1 cellular context compared by ENCODE assay signal in the genomic region with DNA sequence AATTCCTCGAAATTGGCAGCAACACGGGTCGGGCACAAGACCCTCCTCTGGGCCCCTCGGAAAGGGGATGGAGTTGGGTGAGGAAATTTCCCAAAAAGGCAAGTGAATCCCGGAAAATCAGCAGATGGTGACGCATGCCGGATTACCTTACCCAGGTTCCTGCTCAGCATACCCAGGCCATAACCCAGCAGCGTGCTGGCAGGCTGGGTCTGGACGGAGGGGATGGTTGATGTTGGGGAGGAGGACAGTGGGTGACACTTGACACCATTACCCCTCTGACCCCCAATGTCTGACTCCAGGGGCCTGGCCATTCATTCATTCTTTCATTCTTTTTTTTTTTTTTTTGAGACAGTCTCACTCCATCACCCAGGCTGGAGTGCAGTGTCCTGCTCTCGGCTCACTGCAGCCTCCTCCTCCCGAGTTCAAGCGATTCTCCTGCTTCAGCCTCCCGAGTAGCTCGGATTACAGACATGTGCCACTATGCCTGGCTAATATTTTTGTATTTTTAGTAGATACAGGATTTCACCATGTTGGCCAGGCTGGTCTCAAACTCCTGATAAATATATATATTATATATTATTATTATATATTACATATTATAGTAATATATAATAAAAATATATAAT.
TF ChIP-seq lines count a peak whose summit lies in the region.

No MANE protein-coding gene starts in this region.

TF ChIP-seq in HepG2, 621 proteins besides CTCF, POLR2A, EP300 and RAD21 (continued from another document and continues in another):
- TF ChIP-seq NFKB2 (CRISPR knock-in tag; IDR thresholded peaks at IDR 0.05; ENCODE audit: borderline replicate concordance) (no peak; the same call in 1 of the 2 replicates), KDM2A (CRISPR knock-in tag; IDR thresholded peaks at IDR 0.05; ENCODE audit: borderline replicate concordance, low read depth) (peak; percentile 38; the same call in 1 of the 2 replicates), AKAP8 (CRISPR knock-in tag; IDR thresholded peaks at IDR 0.05) (no peak), NCOR1 (IDR thresholded peaks at IDR 0.05; ENCODE audit: borderline replicate concordance, low read length) (no peak), FOXJ3 (CRISPR knock-in tag; IDR thresholded peaks at IDR 0.05; ENCODE audit: borderline replicate concordance) (no peak), ZNF121 (CRISPR knock-in tag; IDR thresholded peaks at IDR 0.05) (no peak), ZNF766 (CRISPR knock-in tag; IDR thresholded peaks at IDR 0.05; ENCODE audit: borderline replicate concordance) (no peak), ZNF547 (CRISPR knock-in tag; IDR thresholded peaks at IDR 0.05) (no peak), ZNF264 (CRISPR knock-in tag; IDR thresholded peaks at IDR 0.05) (no peak), ZNF136 (CRISPR knock-in tag; IDR thresholded peaks at IDR 0.05; ENCODE audit: low read depth) (no peak), JARID2 (CRISPR knock-in tag; IDR thresholded peaks at IDR 0.05; ENCODE audit: insufficient replicate concordance) (no peak), HNF4A (CRISPR knock-in tag; IDR thresholded peaks at IDR 0.05) (no peak), GPN1 (CRISPR knock-in tag; IDR thresholded peaks at IDR 0.05; ENCODE audit: borderline replicate concordance) (no peak), ZNF569 (CRISPR knock-in tag; IDR thresholded peaks at IDR 0.05; ENCODE audit: borderline replicate concordance) (no peak), KDM1A (CRISPR knock-in tag; IDR thresholded peaks at IDR 0.05) (no peak), HOXA7 (CRISPR knock-in tag; IDR thresholded peaks at IDR 0.05) (no peak), MEIS1 (CRISPR knock-in tag; IDR thresholded peaks at IDR 0.05; ENCODE audit: borderline replicate concordance) (no peak), MEIS2 (CRISPR knock-in tag; IDR thresholded peaks at IDR 0.05) (no peak), HDAC6 (IDR thresholded peaks at IDR 0.05; ENCODE audit: low read depth, low read length) (no peak), ZSCAN20 (CRISPR knock-in tag; IDR thresholded peaks at IDR 0.05; ENCODE audit: borderline replicate concordance) (no peak), ZNF879 (CRISPR knock-in tag; IDR thresholded peaks at IDR 0.05) (no peak), ZNF12 (CRISPR knock-in tag; IDR thresholded peaks at IDR 0.05) (0 out of 2 replicates have a peak, but pooled peaks have one; percentile 2), SETDB1 (CRISPR knock-in tag; IDR thresholded peaks at IDR 0.05; ENCODE audit: borderline replicate concordance) (no peak), ZNF260 (CRISPR knock-in tag; IDR thresholded peaks at IDR 0.05; ENCODE audit: borderline replicate concordance, low read depth) (no peak), ZSCAN22 (CRISPR knock-in tag; IDR thresholded peaks at IDR 0.05) (0 out of 2 replicates have a peak, but pooled peaks have one; percentile 8), YY1 (IDR thresholded peaks at IDR 0.05; ENCODE audit: insufficient read depth, insufficient replicate concordance, low read depth, low read length) (no peak), ZNF891 (CRISPR knock-in tag; IDR thresholded peaks at IDR 0.05) (0 out of 2 replicates have a peak, but pooled peaks have one; percentile 6), ZMAT3 (CRISPR knock-in tag; conservative IDR thresholded peaks at IDR 0.05) (0 out of 2 replicates have a peak, but pooled peaks have one; percentile 10), SCMH1 (CRISPR knock-in tag; IDR thresholded peaks at IDR 0.05; ENCODE audit: borderline replicate concordance) (no peak), IRX3 (CRISPR knock-in tag; IDR thresholded peaks at IDR 0.05; ENCODE audit: borderline replicate concordance, low read depth) (no peak), U2AF2 (IDR thresholded peaks at IDR 0.05; ENCODE audit: low read depth, low read length) (no peak), NFRKB (IDR thresholded peaks at IDR 0.05) (no peak), STAT5B (CRISPR knock-in tag; IDR thresholded peaks at IDR 0.05) (no peak), ZNF558 (CRISPR knock-in tag; IDR thresholded peaks at IDR 0.05; ENCODE audit: borderline replicate concordance) (no peak), ISL2 (CRISPR knock-in tag; IDR thresholded peaks at IDR 0.05) (no peak), ZNF350 (CRISPR knock-in tag; IDR thresholded peaks at IDR 0.05; ENCODE audit: borderline replicate concordance, low read depth) (peak; percentile 40; the same call in 1 of the 2 replicates), MAFF (IDR thresholded peaks at IDR 0.05; ENCODE audit: low read depth, low read length) (no peak), CAMTA2 (CRISPR knock-in tag; IDR thresholded peaks at IDR 0.05; ENCODE audit: borderline replicate concordance) (no peak), ZNF790 (CRISPR knock-in tag; IDR thresholded peaks at IDR 0.05; ENCODE audit: borderline replicate concordance) (no peak)
- TF ChIP-seq, protein P1, sequence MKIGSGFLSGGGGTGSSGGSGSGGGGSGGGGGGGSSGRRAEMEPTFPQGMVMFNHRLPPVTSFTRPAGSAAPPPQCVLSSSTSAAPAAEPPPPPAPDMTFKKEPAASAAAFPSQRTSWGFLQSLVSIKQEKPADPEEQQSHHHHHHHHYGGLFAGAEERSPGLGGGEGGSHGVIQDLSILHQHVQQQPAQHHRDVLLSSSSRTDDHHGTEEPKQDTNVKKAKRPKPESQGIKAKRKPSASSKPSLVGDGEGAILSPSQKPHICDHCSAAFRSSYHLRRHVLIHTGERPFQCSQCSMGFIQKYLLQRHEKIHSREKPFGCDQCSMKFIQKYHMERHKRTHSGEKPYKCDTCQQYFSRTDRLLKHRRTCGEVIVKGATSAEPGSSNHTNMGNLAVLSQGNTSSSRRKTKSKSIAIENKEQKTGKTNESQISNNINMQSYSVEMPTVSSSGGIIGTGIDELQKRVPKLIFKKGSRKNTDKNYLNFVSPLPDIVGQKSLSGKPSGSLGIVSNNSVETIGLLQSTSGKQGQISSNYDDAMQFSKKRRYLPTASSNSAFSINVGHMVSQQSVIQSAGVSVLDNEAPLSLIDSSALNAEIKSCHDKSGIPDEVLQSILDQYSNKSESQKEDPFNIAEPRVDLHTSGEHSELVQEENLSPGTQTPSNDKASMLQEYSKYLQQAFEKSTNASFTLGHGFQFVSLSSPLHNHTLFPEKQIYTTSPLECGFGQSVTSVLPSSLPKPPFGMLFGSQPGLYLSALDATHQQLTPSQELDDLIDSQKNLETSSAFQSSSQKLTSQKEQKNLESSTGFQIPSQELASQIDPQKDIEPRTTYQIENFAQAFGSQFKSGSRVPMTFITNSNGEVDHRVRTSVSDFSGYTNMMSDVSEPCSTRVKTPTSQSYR (CRISPR knock-in tag; IDR thresholded peaks at IDR 0.05; ENCODE audit: borderline replicate concordance), result no peak
- TF ChIP-seq, protein P2, sequence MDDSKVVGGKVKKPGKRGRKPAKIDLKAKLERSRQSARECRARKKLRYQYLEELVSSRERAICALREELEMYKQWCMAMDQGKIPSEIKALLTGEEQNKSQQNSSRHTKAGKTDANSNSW (CRISPR knock-in tag; IDR thresholded peaks at IDR 0.05; ENCODE audit: borderline replicate concordance), result no peak
- TF ChIP-seq, protein P3, sequence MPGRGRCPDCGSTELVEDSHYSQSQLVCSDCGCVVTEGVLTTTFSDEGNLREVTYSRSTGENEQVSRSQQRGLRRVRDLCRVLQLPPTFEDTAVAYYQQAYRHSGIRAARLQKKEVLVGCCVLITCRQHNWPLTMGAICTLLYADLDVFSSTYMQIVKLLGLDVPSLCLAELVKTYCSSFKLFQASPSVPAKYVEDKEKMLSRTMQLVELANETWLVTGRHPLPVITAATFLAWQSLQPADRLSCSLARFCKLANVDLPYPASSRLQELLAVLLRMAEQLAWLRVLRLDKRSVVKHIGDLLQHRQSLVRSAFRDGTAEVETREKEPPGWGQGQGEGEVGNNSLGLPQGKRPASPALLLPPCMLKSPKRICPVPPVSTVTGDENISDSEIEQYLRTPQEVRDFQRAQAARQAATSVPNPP (CRISPR knock-in tag; IDR thresholded peaks at IDR 0.05), result no peak
- TF ChIP-seq, protein P4, sequence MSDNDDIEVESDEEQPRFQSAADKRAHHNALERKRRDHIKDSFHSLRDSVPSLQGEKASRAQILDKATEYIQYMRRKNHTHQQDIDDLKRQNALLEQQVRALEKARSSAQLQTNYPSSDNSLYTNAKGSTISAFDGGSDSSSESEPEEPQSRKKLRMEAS (IDR thresholded peaks at IDR 0.05), result no peak
- TF ChIP-seq, protein P5, sequence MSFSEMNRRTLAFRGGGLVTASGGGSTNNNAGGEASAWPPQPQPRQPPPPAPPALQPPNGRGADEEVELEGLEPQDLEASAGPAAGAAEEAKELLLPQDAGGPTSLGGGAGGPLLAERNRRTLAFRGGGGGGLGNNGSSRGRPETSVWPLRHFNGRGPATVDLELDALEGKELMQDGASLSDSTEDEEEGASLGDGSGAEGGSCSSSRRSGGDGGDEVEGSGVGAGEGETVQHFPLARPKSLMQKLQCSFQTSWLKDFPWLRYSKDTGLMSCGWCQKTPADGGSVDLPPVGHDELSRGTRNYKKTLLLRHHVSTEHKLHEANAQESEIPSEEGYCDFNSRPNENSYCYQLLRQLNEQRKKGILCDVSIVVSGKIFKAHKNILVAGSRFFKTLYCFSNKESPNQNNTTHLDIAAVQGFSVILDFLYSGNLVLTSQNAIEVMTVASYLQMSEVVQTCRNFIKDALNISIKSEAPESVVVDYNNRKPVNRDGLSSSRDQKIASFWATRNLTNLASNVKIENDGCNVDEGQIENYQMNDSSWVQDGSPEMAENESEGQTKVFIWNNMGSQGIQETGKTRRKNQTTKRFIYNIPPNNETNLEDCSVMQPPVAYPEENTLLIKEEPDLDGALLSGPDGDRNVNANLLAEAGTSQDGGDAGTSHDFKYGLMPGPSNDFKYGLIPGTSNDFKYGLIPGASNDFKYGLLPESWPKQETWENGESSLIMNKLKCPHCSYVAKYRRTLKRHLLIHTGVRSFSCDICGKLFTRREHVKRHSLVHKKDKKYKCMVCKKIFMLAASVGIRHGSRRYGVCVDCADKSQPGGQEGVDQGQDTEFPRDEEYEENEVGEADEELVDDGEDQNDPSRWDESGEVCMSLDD (CRISPR knock-in tag; IDR thresholded peaks at IDR 0.05; ENCODE audit: borderline replicate concordance), result no peak
- TF ChIP-seq, protein P6, sequence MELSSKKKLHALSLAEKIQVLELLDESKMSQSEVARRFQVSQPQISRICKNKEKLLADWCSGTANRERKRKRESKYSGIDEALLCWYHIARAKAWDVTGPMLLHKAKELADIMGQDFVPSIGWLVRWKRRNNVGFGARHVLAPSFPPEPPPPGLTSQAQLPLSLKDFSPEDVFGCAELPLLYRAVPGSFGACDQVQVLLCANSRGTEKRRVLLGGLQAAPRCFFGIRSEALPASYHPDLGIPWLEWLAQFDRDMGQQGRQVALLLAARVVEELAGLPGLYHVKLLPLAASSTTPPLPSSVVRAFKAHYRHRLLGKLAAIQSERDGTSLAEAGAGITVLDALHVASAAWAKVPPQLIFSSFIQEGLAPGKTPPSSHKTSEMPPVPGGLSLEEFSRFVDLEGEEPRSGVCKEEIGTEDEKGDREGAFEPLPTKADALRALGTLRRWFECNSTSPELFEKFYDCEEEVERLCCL (CRISPR knock-in tag; IDR thresholded peaks at IDR 0.05; ENCODE audit: borderline replicate concordance), result no peak
- TF ChIP-seq, protein P7, sequence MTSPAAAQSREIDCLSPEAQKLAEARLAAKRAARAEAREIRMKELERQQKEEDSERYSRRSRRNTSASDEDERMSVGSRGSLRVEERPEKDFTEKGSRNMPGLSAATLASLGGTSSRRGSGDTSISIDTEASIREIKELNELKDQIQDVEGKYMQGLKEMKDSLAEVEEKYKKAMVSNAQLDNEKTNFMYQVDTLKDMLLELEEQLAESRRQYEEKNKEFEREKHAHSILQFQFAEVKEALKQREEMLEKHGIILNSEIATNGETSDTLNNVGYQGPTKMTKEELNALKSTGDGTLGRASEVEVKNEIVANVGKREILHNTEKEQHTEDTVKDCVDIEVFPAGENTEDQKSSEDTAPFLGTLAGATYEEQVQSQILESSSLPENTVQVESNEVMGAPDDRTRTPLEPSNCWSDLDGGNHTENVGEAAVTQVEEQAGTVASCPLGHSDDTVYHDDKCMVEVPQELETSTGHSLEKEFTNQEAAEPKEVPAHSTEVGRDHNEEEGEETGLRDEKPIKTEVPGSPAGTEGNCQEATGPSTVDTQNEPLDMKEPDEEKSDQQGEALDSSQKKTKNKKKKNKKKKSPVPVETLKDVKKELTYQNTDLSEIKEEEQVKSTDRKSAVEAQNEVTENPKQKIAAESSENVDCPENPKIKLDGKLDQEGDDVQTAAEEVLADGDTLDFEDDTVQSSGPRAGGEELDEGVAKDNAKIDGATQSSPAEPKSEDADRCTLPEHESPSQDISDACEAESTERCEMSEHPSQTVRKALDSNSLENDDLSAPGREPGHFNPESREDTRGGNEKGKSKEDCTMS (CRISPR knock-in tag; conservative IDR thresholded peaks at IDR 0.05), result no peak
- TF ChIP-seq, protein P8, sequence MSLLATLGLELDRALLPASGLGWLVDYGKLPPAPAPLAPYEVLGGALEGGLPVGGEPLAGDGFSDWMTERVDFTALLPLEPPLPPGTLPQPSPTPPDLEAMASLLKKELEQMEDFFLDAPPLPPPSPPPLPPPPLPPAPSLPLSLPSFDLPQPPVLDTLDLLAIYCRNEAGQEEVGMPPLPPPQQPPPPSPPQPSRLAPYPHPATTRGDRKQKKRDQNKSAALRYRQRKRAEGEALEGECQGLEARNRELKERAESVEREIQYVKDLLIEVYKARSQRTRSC (CRISPR knock-in tag; IDR thresholded peaks at IDR 0.05; ENCODE audit: low read depth), result no peak
- TF ChIP-seq, protein P9, sequence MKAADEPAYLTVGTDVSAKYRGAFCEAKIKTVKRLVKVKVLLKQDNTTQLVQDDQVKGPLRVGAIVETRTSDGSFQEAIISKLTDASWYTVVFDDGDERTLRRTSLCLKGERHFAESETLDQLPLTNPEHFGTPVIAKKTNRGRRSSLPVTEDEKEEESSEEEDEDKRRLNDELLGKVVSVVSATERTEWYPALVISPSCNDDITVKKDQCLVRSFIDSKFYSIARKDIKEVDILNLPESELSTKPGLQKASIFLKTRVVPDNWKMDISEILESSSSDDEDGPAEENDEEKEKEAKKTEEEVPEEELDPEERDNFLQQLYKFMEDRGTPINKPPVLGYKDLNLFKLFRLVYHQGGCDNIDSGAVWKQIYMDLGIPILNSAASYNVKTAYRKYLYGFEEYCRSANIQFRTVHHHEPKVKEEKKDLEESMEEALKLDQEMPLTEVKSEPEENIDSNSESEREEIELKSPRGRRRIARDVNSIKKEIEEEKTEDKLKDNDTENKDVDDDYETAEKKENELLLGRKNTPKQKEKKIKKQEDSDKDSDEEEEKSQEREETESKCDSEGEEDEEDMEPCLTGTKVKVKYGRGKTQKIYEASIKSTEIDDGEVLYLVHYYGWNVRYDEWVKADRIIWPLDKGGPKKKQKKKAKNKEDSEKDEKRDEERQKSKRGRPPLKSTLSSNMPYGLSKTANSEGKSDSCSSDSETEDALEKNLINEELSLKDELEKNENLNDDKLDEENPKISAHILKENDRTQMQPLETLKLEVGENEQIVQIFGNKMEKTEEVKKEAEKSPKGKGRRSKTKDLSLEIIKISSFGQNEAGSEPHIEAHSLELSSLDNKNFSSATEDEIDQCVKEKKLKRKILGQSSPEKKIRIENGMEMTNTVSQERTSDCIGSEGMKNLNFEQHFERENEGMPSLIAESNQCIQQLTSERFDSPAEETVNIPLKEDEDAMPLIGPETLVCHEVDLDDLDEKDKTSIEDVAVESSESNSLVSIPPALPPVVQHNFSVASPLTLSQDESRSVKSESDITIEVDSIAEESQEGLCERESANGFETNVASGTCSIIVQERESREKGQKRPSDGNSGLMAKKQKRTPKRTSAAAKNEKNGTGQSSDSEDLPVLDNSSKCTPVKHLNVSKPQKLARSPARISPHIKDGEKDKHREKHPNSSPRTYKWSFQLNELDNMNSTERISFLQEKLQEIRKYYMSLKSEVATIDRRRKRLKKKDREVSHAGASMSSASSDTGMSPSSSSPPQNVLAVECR (CRISPR knock-in tag; IDR thresholded peaks at IDR 0.05; ENCODE audit: borderline replicate concordance), result peak; percentile 15; the same call in 1 of the 2 replicates
